In genomic region chrX:634306-634958, GRCh38 we compare ENCODE assay signal across 19 cellular contexts. TPM values are rescaled to one million over a fixed set of nuclear protein-coding genes. Genes with fewer than 3 reads are reported as not detected.
DNase-seq lines count a peak whose midpoint lies in the region; ATAC-seq and TF ChIP-seq lines count a peak whose summit lies in the region.
"Had no signal": no experiment of that assay in that cellular context is flagged by ENCODE, and none has a peak within 500 bp of the region (broad histone marks: within the 10 kb centered on the region; RNA-seq: fewer than 3 reads in every experiment).

No MANE protein-coding gene starts in this region.

- H3K27me3 Mint-ChIP-seq in WTC11 (ENCODE audit: low read depth) (peaks cover 93% of the 10 kb centered on the region), nephron progenitor cell (ENCODE audit: low read depth, poor library complexity) (peaks cover 93% of the 10 kb centered on the region)

- WGBS in stomach, 5 donors: 2 to 8% (median 4%) methylated on average over 46 to 58 of the region's 58 CpGs

- POLR2A ChIA-PET in WTC11 (lab: Charles Lee): no interaction called here

- no peaks in the 10 kb centered on the region for H3K9me3 Mint-ChIP-seq in WTC11
- H3K9me3 Mint-ChIP-seq in nephron progenitor cell: peaks cover 3% of the 10 kb centered on the region

- 0 out of 2 replicates have a peak, but pooled peaks cover 2% of the 10 kb centered on the region for H3K36me3 Mint-ChIP-seq in WTC11
- no peaks in the 10 kb centered on the region for H3K36me3 Mint-ChIP-seq in nephron progenitor cell (ENCODE audit: low read depth)

- H3K27me3 ChIP-seq in stomach (peaks cover 37 to 93% (median 81%) of the 10 kb centered on the region in 3 donors), Peyer's patch (peaks cover 0 to 55% of the 10 kb centered on the region in 2 donors)

- no peak for TF ChIP-seq EP300 in stomach (IDR thresholded peaks at IDR 0.05)

- H3K36me3 ChIP-seq in stomach (no peaks in the 10 kb centered on the region), Peyer's patch (no peaks in the 10 kb centered on the region)
- H3K36me3 ChIP-seq: HAP-1 had no signal

- H3K4me1 Mint-ChIP-seq in WTC11 (peaks cover 74% of the 10 kb centered on the region), nephron progenitor cell (peaks cover 55% of the 10 kb centered on the region)

- peak overlapping the region; percentile 39; the same call in 1 of the 2 replicates for H3K4me3 Mint-ChIP-seq in WTC11
- no peak overlapping the region for H3K4me3 Mint-ChIP-seq in nephron progenitor cell

- H3K4me1 ChIP-seq in stomach: peaks cover 0 to 40% (median 6%) of the 10 kb centered on the region in 4 donors
- peaks cover 0 to 9% (median 0%) of the 10 kb centered on the region in 4 donors for H3K4me1 ChIP-seq in Peyer's patch
- H3K4me1 ChIP-seq: HAP-1 had no signal

- TF ChIP-seq CTCF in WTC11 (IDR thresholded peaks at IDR 0.05) (no peak), nephron progenitor cell (IDR thresholded peaks at IDR 0.05) (no peak), stomach (IDR thresholded peaks at IDR 0.05) (no peak), Peyer's patch (IDR thresholded peaks at IDR 0.05) (no peak)

- no peak for ATAC-seq in WTC11

- H3K9me3 ChIP-seq in stomach (no peaks in the 10 kb centered on the region), Peyer's patch (no peaks in the 10 kb centered on the region)
- H3K9me3 ChIP-seq: HAP-1 had no signal

- TF ChIP-seq POLR2A in stomach (IDR thresholded peaks at IDR 0.05) (no peak), Peyer's patch (IDR thresholded peaks at IDR 0.05) (no peak)

- CTCF ChIA-PET in WTC11 (lab: Charles Lee): no interaction called here

- no peak overlapping the region for H3K27ac Mint-ChIP-seq in WTC11
- no peak overlapping the region for H3K27ac Mint-ChIP-seq in nephron progenitor cell

- H3K27ac ChIP-seq in stomach (no peak overlapping the region), Peyer's patch (no peak overlapping the region)
- H3K27ac ChIP-seq: C4-2B, SK-N-MC had no signal

- intact Hi-C loops in stomach (cut with DNase I; ENCODE audit: low total_unique reads): no loop called here

- no peak overlapping the region for H3K4me3 ChIP-seq in stomach
- H3K4me3 ChIP-seq in Peyer's patch: no peak overlapping the region
- H3K4me3 ChIP-seq: HAP-1, SK-N-MC had no signal

- DNase-seq in ELF-1 (ENCODE audit: low read depth, low spot score): peak; percentile 56
- peak; percentile 46 for DNase-seq in WTC11 (ENCODE audit: low spot score)
- peak; percentile 42 for DNase-seq in nephron progenitor cell
- DNase-seq in stomach: peak; percentile 11
- no peak for DNase-seq in stimulated activated CD4-positive, alpha-beta T cell treated with anti-CD3 and anti-CD28 coated beads, Interleukin-4, amount 100 ng/mL, for 4 hours
- no peak for DNase-seq in Peyer's patch
- no peak for DNase-seq in MV-4-11 (lab: John Stamatoyannopoulos, UW)
- DNase-seq: DMS153, KBM-7, NCI-H1436, NCI-H2029, NCI-H2171, NCI-H446, NCI-H82, Right ventricle myocardium superior had no signal

TF ChIP-seq in WTC11, 78 proteins besides CTCF, POLR2A, EP300 and RAD21 (continues in another document):
- TF ChIP-seq ERG (CRISPR knock-in tag; IDR thresholded peaks at IDR 0.05) (no peak), NFATC4 (CRISPR knock-in tag; IDR thresholded peaks at IDR 0.05) (no peak), MLX (CRISPR knock-in tag; IDR thresholded peaks at IDR 0.05) (no peak), TCF7 (CRISPR knock-in tag; IDR thresholded peaks at IDR 0.05; ENCODE audit: low read depth) (no peak), MYBL2 (CRISPR knock-in tag; IDR thresholded peaks at IDR 0.05) (no peak), ZNF416 (CRISPR knock-in tag; IDR thresholded peaks at IDR 0.05) (no peak), SP1 (CRISPR knock-in tag; conservative IDR thresholded peaks at IDR 0.05) (no peak), MAX (CRISPR knock-in tag; IDR thresholded peaks at IDR 0.05) (no peak), ZNF121 (CRISPR knock-in tag; IDR thresholded peaks at IDR 0.05) (no peak), ATF6 (CRISPR knock-in tag; IDR thresholded peaks at IDR 0.05) (no peak), ZNF219 (CRISPR knock-in tag; IDR thresholded peaks at IDR 0.05; ENCODE audit: borderline replicate concordance) (no peak), FOXP1 (CRISPR knock-in tag; IDR thresholded peaks at IDR 0.05; ENCODE audit: borderline replicate concordance) (no peak), STAT6 (CRISPR knock-in tag; conservative IDR thresholded peaks at IDR 0.05; ENCODE audit: low read depth) (no peak)
- TF ChIP-seq, protein P1, sequence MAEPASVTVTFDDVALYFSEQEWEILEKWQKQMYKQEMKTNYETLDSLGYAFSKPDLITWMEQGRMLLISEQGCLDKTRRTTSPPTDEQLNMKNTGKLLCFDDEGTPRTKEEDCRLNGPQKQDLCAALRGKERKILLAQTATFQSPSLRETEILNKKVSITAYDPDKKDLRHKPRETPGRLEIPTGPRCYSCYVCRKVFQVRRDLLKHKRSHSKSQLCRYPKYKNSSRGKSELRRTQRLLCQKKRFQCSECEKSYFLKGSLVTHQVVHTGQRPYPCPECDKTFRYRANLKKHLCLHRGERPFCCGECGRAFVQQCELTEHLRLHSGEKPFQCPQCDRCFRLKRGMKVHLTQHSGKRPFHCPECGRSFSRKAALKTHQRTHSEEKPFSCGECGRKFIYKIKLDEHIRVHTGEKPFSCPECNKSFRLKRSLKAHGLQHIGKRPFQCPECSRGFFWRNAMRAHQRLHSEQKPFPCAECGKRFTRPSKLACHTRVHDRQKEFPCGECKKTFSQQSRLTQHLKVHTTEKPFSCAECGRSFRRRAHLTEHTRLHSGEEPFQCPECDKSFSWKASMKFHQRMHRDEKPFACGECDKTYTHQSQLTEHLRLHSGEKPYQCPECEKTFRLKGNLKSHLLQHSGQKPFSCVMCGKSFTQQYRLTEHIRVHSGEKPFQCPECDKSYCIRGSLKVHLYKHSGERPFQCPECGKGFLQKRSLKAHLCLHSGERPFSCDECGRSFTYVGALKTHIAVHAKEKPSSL (CRISPR knock-in tag; conservative IDR thresholded peaks at IDR 0.05): no peak
- TF ChIP-seq, protein P2, sequence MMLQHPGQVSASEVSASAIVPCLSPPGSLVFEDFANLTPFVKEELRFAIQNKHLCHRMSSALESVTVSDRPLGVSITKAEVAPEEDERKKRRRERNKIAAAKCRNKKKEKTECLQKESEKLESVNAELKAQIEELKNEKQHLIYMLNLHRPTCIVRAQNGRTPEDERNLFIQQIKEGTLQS (CRISPR knock-in tag; conservative IDR thresholded peaks at IDR 0.05): no peak

RNA-seq across cellular contexts. Expression of gene SHOX, which starts 3.8 kb away (rescaled TPM):
- 0.09 to 0.14 TPM in 2 of 3 replicates, not detected in the other for total RNA-seq in WTC11 (2021)
- total RNA-seq in stomach: 1 to 10 TPM in 1 of 5 donors, not detected in 4; 7.5 TPM
- polyA plus RNA-seq in stomach: not detected
- total RNA-seq in Peyer's patch: not detected
- total RNA-seq: A673, Right ventricle myocardium superior had no signal

Comparison
In these comparisons a context has a peak if more than half of its experiments do, and no peak if none do; other contexts are left out.
1. DNase-seq: peak in ELF-1 (single experiment), WTC11 (single experiment), nephron progenitor cell (single experiment) and stomach (single experiment); none in stimulated activated CD4-positive, alpha-beta T cell treated with anti-CD3 and anti-CD28 coated beads, Interleukin-4, amount 100 ng/mL, for 4 hours (0 of 2), Peyer's patch (0 of 3) and MV-4-11 (single experiment).